ENCODE assay signal across 11 cellular contexts in genomic region chr4:99821918-99822503, GRCh38. TPM values are rescaled to one million over a fixed set of nuclear protein-coding genes. Genes with fewer than 3 reads are reported as not detected.
DNase-seq lines count a peak whose midpoint lies in the region; ATAC-seq and TF ChIP-seq lines count a peak whose summit lies in the region.
"Had no signal": no experiment of that assay in that cellular context is flagged by ENCODE, and none has a peak within 500 bp of the region (broad histone marks: within the 10 kb centered on the region; RNA-seq: fewer than 3 reads in every experiment).

No MANE protein-coding gene starts in this region.

- H3K9me3 ChIP-seq in Peyer's patch: no peaks in the 10 kb centered on the region

- H3K36me3 Mint-ChIP-seq in activated CD4-positive, alpha-beta memory T cell treated with anti-CD3 and anti-CD28 coated beads for 36 hours: peaks cover 16% of the 10 kb centered on the region

- no peaks in the 10 kb centered on the region for H3K4me1 ChIP-seq in Peyer's patch

- H3K9me3 Mint-ChIP-seq in activated CD4-positive, alpha-beta memory T cell treated with anti-CD3 and anti-CD28 coated beads for 36 hours: no peaks in the 10 kb centered on the region

- TF ChIP-seq CTCF in GM06990 (IDR thresholded peaks at IDR 0.05; ENCODE audit: insufficient read depth, low read length, poor library complexity, severe bottlenecking) (no peak), GM20000 (IDR thresholded peaks at IDR 0.05; ENCODE audit: extremely low read depth, missing control alignments) (no peak), Peyer's patch (IDR thresholded peaks at IDR 0.05) (no peak)

- peak overlapping the region; percentile 19 for H3K27ac Mint-ChIP-seq in activated CD4-positive, alpha-beta memory T cell treated with anti-CD3 and anti-CD28 coated beads for 36 hours
- H3K27ac Mint-ChIP-seq: activated naive CD8-positive, alpha-beta T cell had no signal

- H3K27me3 Mint-ChIP-seq in activated CD4-positive, alpha-beta memory T cell treated with anti-CD3 and anti-CD28 coated beads for 36 hours: no peaks in the 10 kb centered on the region
- H3K27me3 Mint-ChIP-seq: activated naive CD8-positive, alpha-beta T cell had no signal

- DNase-seq in GM06990 (ENCODE audit: extremely low read depth, insufficient read length): peak; percentile 37
- peak; percentile 16 for DNase-seq in GM20000 (ENCODE audit: low spot score)
- DNase-seq in activated CD4-positive, alpha-beta memory T cell treated with anti-CD3 and anti-CD28 coated beads for 36 hours: no peak
- DNase-seq in DMS 273 treated with DMSO at 0.1 percent for 48 hours (lab: John Stamatoyannopoulos, UW): no peak
- no peak for DNase-seq in Peyer's patch
- DNase-seq in NCI-H2196 (lab: John Stamatoyannopoulos, UW; ENCODE audit: unreplicated experiment): no peak
- DNase-seq in HT-29 (ENCODE audit: low spot score): no peak
- DNase-seq: NCI-H345; stimulated activated CD4-positive, alpha-beta T cell treated with anti-CD3 and anti-CD28 coated beads, Interleukin-4, amount 100 ng/mL, for 24 hours had no signal

- POLR2A ChIA-PET in activated CD4-positive, alpha-beta memory T cell treated with anti-CD3 and anti-CD28 coated beads for 36 hours (lab: Charles Lee): interaction anchor here (1.3 kb wide), 1 partner anchor 31 kb away, joined by 3 read pairs; no protein-coding TSS in a partner anchor

- intact Hi-C loops in activated CD4-positive, alpha-beta memory T cell treated with anti-CD3 and anti-CD28 coated beads for 36 hours (cut with micrococcal nuclease): no loop called here

- peaks cover 81% of the 10 kb centered on the region for H3K4me1 Mint-ChIP-seq in activated CD4-positive, alpha-beta memory T cell treated with anti-CD3 and anti-CD28 coated beads for 36 hours (ENCODE audit: low read depth)

- H3K36me3 ChIP-seq in GM06990 (ENCODE audit: control insufficient read depth, insufficient read depth, low read length) (no peaks in the 10 kb centered on the region; the same call in 1 of the 2 replicates), Peyer's patch (no peaks in the 10 kb centered on the region)

- H3K27me3 ChIP-seq in GM06990 (replicated peaks; ENCODE audit: control insufficient read depth, insufficient read depth, low read length) (no peaks in the 10 kb centered on the region), Peyer's patch (no peaks in the 10 kb centered on the region)

- H3K4me3 ChIP-seq in GM06990 (replicated peaks; ENCODE audit: low read depth, low read length) (peak overlapping the region; percentile 37), Peyer's patch (no peak overlapping the region)

- no peak overlapping the region for H3K4me3 Mint-ChIP-seq in activated CD4-positive, alpha-beta memory T cell treated with anti-CD3 and anti-CD28 coated beads for 36 hours
- H3K4me3 Mint-ChIP-seq: activated naive CD8-positive, alpha-beta T cell had no signal

- peak; percentile 85 for ATAC-seq in HG03354 (IDR thresholded peaks at IDR 0.05; ENCODE audit: poor library complexity, severe bottlenecking, unreplicated experiment)

- TF ChIP-seq POLR2A in Peyer's patch (IDR thresholded peaks at IDR 0.05): no peak

- CTCF ChIA-PET in activated CD4-positive, alpha-beta memory T cell treated with anti-CD3 and anti-CD28 coated beads for 36 hours (lab: Charles Lee): interaction anchor here (0.7 to 1.2 kb wide), 2 partner anchors 11 to 13 kb away, joined by 3 to 4 read pairs; no protein-coding TSS in a partner anchor

- H3K27ac ChIP-seq in Peyer's patch: peak overlapping the region in 1 of 4 donors; percentile 67

RNA-seq across cellular contexts. Expression of gene DAPP1, which starts 5.4 kb away (rescaled TPM):
- 10 to 100 TPM; 23.6 TPM for total RNA-seq in activated CD4-positive, alpha-beta memory T cell treated with anti-CD3 and anti-CD28 coated beads for 36 hours
- 10 to 100 TPM in 1 of 4 donors, 1 to 10 TPM in 2, not detected in 1; 1.1 to 47.0 (median 5.0) TPM for total RNA-seq in Peyer's patch
- total RNA-seq in HT-29 (2014; rRNA removed; shearing (Covaris generic)): 2.5 and 3.8 TPM in 2 replicates

Comparison
In these comparisons a context has a peak if more than half of its experiments do, and no peak if none do; other contexts are left out.
1. DNase-seq: peak in GM06990 (single experiment) and GM20000 (single experiment); none in activated CD4-positive, alpha-beta memory T cell treated with anti-CD3 and anti-CD28 coated beads for 36 hours (single experiment), DMS 273 treated with DMSO at 0.1 percent for 48 hours (single experiment), Peyer's patch (0 of 3), NCI-H2196 (single experiment) and HT-29 (single experiment).